In genomic region chr3:45145681-45146614, GRCh38 we compare ENCODE assay signal across 8 cellular contexts. TPM values are rescaled to one million over a fixed set of nuclear protein-coding genes. Genes with fewer than 3 reads are reported as not detected.
DNase-seq lines count a peak whose midpoint lies in the region; ATAC-seq and TF ChIP-seq lines count a peak whose summit lies in the region.

A gene with protein sequence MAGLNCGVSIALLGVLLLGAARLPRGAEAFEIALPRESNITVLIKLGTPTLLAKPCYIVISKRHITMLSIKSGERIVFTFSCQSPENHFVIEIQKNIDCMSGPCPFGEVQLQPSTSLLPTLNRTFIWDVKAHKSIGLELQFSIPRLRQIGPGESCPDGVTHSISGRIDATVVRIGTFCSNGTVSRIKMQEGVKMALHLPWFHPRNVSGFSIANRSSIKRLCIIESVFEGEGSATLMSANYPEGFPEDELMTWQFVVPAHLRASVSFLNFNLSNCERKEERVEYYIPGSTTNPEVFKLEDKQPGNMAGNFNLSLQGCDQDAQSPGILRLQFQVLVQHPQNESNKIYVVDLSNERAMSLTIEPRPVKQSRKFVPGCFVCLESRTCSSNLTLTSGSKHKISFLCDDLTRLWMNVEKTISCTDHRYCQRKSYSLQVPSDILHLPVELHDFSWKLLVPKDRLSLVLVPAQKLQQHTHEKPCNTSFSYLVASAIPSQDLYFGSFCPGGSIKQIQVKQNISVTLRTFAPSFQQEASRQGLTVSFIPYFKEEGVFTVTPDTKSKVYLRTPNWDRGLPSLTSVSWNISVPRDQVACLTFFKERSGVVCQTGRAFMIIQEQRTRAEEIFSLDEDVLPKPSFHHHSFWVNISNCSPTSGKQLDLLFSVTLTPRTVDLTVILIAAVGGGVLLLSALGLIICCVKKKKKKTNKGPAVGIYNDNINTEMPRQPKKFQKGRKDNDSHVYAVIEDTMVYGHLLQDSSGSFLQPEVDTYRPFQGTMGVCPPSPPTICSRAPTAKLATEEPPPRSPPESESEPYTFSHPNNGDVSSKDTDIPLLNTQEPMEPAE (minus strand): TSS chr3:45146378. CDS start chr3:45146287, 91 bp downstream.

- no peak for ATAC-seq in GM21529 (IDR thresholded peaks at IDR 0.05; ENCODE audit: unreplicated experiment)

- TF ChIP-seq CTCF in WERI-Rb-1 (IDR thresholded peaks at IDR 0.05; ENCODE audit: low read depth, low read length): no peak
- TF ChIP-seq CTCF in progenitor cell of endocrine pancreas (IDR thresholded peaks at IDR 0.05; ENCODE audit: unreplicated experiment): no peak

- no peaks in the 10 kb centered on the region for H3K9me3 Mint-ChIP-seq in activated naive CD4-positive, alpha-beta T cell treated with anti-CD3 and anti-CD28 coated beads, Interleukin-2, amount 50 U/mL, for 24 hours
- peaks cover 9% of the 10 kb centered on the region for H3K9me3 Mint-ChIP-seq in progenitor cell of endocrine pancreas (ENCODE audit: low read depth)

- H3K4me1 Mint-ChIP-seq in activated naive CD4-positive, alpha-beta T cell treated with anti-CD3 and anti-CD28 coated beads, Interleukin-2, amount 50 U/mL, for 24 hours: peaks cover 10% of the 10 kb centered on the region
- peaks cover 9% of the 10 kb centered on the region for H3K4me1 Mint-ChIP-seq in progenitor cell of endocrine pancreas (ENCODE audit: low read depth)

- H3K4me3 ChIP-seq in WERI-Rb-1 (ENCODE audit: low read depth, low read length): peak within 1 kb of the TSS; percentile 48

- H3K27me3 ChIP-seq in WERI-Rb-1 (ENCODE audit: insufficient read depth, low read depth, severe bottlenecking): no peaks in the 10 kb centered on the region

- no peaks in the 10 kb centered on the region for H3K36me3 ChIP-seq in WERI-Rb-1

- H3K4me3 Mint-ChIP-seq in activated naive CD4-positive, alpha-beta T cell treated with anti-CD3 and anti-CD28 coated beads, Interleukin-2, amount 50 U/mL, for 24 hours: peak within 1 kb of the TSS; percentile 87
- peak within 1 kb of the TSS; percentile 92 for H3K4me3 Mint-ChIP-seq in progenitor cell of endocrine pancreas (ENCODE audit: low read depth)

- peaks cover 8% of the 10 kb centered on the region for H3K36me3 Mint-ChIP-seq in activated naive CD4-positive, alpha-beta T cell treated with anti-CD3 and anti-CD28 coated beads, Interleukin-2, amount 50 U/mL, for 24 hours
- no peaks in the 10 kb centered on the region for H3K36me3 Mint-ChIP-seq in progenitor cell of endocrine pancreas (ENCODE audit: insufficient read depth)

- DNase-seq in activated naive CD4-positive, alpha-beta T cell (lab: John Stamatoyannopoulos, UW): no peak
- DNase-seq in WERI-Rb-1 (peak; percentile 10), glomerular visceral epithelial cell (ENCODE audit: extremely low spot score) (peak; percentile 69), progenitor cell of endocrine pancreas (ENCODE audit: low spot score, unreplicated experiment) (peak; percentile 18), NCI-H1092 (lab: John Stamatoyannopoulos, UW) (no peak), NCI-H1436 treated with DMSO at 0.1 percent for 48 hours (lab: John Stamatoyannopoulos, UW) (no peak)

- H3K9me3 ChIP-seq in WERI-Rb-1 (ENCODE audit: severe bottlenecking): peaks cover 3% of the 10 kb centered on the region

- H3K27me3 Mint-ChIP-seq in activated naive CD4-positive, alpha-beta T cell treated with anti-CD3 and anti-CD28 coated beads, Interleukin-2, amount 50 U/mL, for 24 hours: peaks cover 40% of the 10 kb centered on the region
- peaks cover 60% of the 10 kb centered on the region for H3K27me3 Mint-ChIP-seq in progenitor cell of endocrine pancreas

- H3K27ac ChIP-seq in WERI-Rb-1: no peak within 1 kb of the TSS

- no peak within 1 kb of the TSS for H3K27ac Mint-ChIP-seq in activated naive CD4-positive, alpha-beta T cell treated with anti-CD3 and anti-CD28 coated beads, Interleukin-2, amount 50 U/mL, for 24 hours
- peak within 1 kb of the TSS; percentile 90 for H3K27ac Mint-ChIP-seq in progenitor cell of endocrine pancreas

RNA-seq across cellular contexts. Expression of the gene that starts here (rescaled TPM):
- total RNA-seq in progenitor cell of endocrine pancreas: 10.1 and 15.3 TPM in 2 replicates

Comparison
In these comparisons a context has a peak if more than half of its experiments do, and no peak if none do; other contexts are left out.
1. DNase-seq: peak in WERI-Rb-1 (single experiment), glomerular visceral epithelial cell (single experiment) and progenitor cell of endocrine pancreas (single experiment); none in activated naive CD4-positive, alpha-beta T cell (0 of 4), NCI-H1092 (single experiment) and NCI-H1436 treated with DMSO at 0.1 percent for 48 hours (single experiment).